Comparison of ENCODE assay signal across 16 cellular contexts in the genomic region with DNA sequence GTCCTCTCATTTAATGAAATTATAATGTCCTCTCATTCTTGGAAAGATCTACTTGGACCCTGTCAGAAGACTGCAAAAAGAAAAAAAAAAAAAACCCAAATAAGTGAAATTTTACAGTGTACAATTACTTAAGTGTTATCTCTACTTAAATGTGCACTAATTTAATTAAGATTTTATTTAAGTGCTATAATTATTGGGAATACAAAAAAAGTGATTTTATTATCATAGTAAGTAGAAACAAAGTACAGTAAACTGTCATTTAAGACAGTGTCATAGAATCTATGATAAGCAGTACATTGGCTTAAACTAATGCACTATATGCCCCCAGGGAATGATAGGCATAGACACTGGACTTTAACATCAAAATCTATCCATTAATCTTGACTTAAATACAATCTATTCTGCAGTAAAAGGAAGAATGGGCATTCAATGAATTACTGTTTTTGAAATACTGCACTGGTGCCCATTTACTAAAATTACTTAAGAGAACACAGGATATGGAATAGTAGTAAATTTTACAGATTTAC. TPM values are rescaled to one million over a fixed set of nuclear protein-coding genes. Genes with fewer than 3 reads are reported as not detected.
DNase-seq lines count a peak whose midpoint lies in the region; ATAC-seq, FAIRE-seq and TF ChIP-seq lines count a peak whose summit lies in the region.
"Had no signal": no experiment of that assay in that cellular context is flagged by ENCODE, and none has a peak within 500 bp of the region (broad histone marks: within the 10 kb centered on the region; RNA-seq: fewer than 3 reads in every experiment).

No MANE protein-coding gene starts in this region.

- H3K36me3 ChIP-seq in Karpas-422 (ENCODE audit: insufficient read depth, low read length), result no peaks in the 10 kb centered on the region
- H3K36me3 ChIP-seq in SK-N-SH (replicated peaks in 1 of 2; ENCODE audit: control insufficient read depth in 1 of 2, insufficient read depth in 2 of 2, low read length in 1 of 2), result no peaks in the 10 kb centered on the region
- no peaks in the 10 kb centered on the region for H3K36me3 ChIP-seq in kidney (ENCODE audit: control insufficient read depth in 1 of 2, insufficient read depth in 2 of 2, low read length in 2 of 2)
- H3K36me3 ChIP-seq: BLaER1, HAP-1 had no signal

- peaks cover 6% of the 10 kb centered on the region for H3F3A ChIP-seq in SK-N-SH (replicated peaks; ENCODE audit: insufficient read depth)

- 0 out of 2 replicates have a peak, but pooled peaks have one; percentile 25 for TF ChIP-seq RAD21 in SK-N-SH (IDR thresholded peaks at IDR 0.05; ENCODE audit: low read length)

- H3K79me2 ChIP-seq in Karpas-422 (ENCODE audit: low read length), result no peaks in the 10 kb centered on the region
- H3K79me2 ChIP-seq in SK-N-SH (ENCODE audit: insufficient read depth), result no peaks in the 10 kb centered on the region

- peaks cover 31% of the 10 kb centered on the region for H3K4me1 ChIP-seq in Karpas-422 (ENCODE audit: low read length)
- peaks cover 0 to 26% of the 10 kb centered on the region in 2 experiments; a peak in 3 of 4 replicates for H3K4me1 ChIP-seq in SK-N-SH (ENCODE audit: control insufficient read depth in 1 of 2, insufficient read depth in 2 of 2, low read depth in 1 of 2, low read length in 1 of 2)
- H3K4me1 ChIP-seq in kidney (ENCODE audit: control insufficient read depth in 1 of 2, insufficient read depth in 1 of 2, low read depth in 1 of 2, low read length in 2 of 2), result no peaks in the 10 kb centered on the region
- H3K4me1 ChIP-seq: BLaER1, Caco-2 had no signal

- H2AFZ ChIP-seq in Karpas-422 (ENCODE audit: low read length) (no peak overlapping the region), SK-N-SH (ENCODE audit: low read depth) (no peak overlapping the region)

- FAIRE-seq in kidney (lab: Jason Lieb, UNC), result peak; percentile 25
- FAIRE-seq: H1 had no signal

- H3K9me3 ChIP-seq in Karpas-422 (ENCODE audit: low read length) (no peaks in the 10 kb centered on the region), SK-N-SH (no peaks in the 10 kb centered on the region), kidney (ENCODE audit: control insufficient read depth in 1 of 2, low read length in 2 of 2) (no peaks in the 10 kb centered on the region)
- H3K9me3 ChIP-seq: BLaER1, Caco-2, HAP-1 had no signal

- ATAC-seq in GM18858 (IDR thresholded peaks at IDR 0.05; ENCODE audit: unreplicated experiment), result no peak
- no peak for ATAC-seq in GM21447 (IDR thresholded peaks at IDR 0.05; ENCODE audit: unreplicated experiment)

- H3K4me2 ChIP-seq in Karpas-422 (ENCODE audit: low read depth, low read length, poor library complexity, severe bottlenecking) (peak overlapping the region; percentile 50), SK-N-SH (no peak overlapping the region)
- H3K4me2 ChIP-seq: BLaER1 had no signal

- peak overlapping the region; percentile 49; the same call in 1 of the 2 replicates for H3K27ac ChIP-seq in Karpas-422 (ENCODE audit: low read length)
- H3K27ac ChIP-seq in SK-N-SH (ENCODE audit: low read depth in 2 of 2, low read length in 1 of 2), result peak overlapping the region in 1 of 2 experiments; percentile 98; a peak in 2 of 4 replicates
- no peak overlapping the region for H3K27ac ChIP-seq in kidney (ENCODE audit: low read depth in 2 of 2, low read length in 2 of 2)
- H3K27ac ChIP-seq: 22Rv1, BLaER1 had no signal

- TF ChIP-seq CTCF in SK-N-SH (IDR thresholded peaks at IDR 0.05) (no peak), kidney (IDR thresholded peaks at IDR 0.05; ENCODE audit: borderline replicate concordance, extremely low read depth, insufficient read depth) (no peak)

- DNase-seq in NCI-H1092 treated with DMSO at 0.1 percent for 48 hours (lab: John Stamatoyannopoulos, UW), result peak; percentile 4
- no peak for DNase-seq in NCI-H1092 (lab: John Stamatoyannopoulos, UW)
- DNase-seq in Karpas-422, result no peak
- peak; percentile 57 for DNase-seq in SK-N-SH
- DNase-seq in kidney, result no peak
- DNase-seq in activated CD4-positive, alpha-beta T cell treated with anti-CD3 and anti-CD28 coated beads, Interleukin-2, amount 50 U/mL, for 1 hour, result no peak
- DNase-seq: Caco-2; CD8-positive, alpha-beta memory T cell; GF-D8 had no signal

- CTCF ChIA-PET in SK-N-SH (lab: Yijun Ruan, JAX), result interaction anchor here (0.5 to 1.5 kb wide), 3 partner anchors 8 to 130 kb away, joined by 3 to 5 read pairs (median 4); no protein-coding TSS in a partner anchor

- no peaks in the 10 kb centered on the region for H3K9me2 ChIP-seq in Karpas-422 (replicated peaks; ENCODE audit: insufficient read depth, low read length)
- H3K9me2 ChIP-seq in SK-N-SH, result no peaks in the 10 kb centered on the region

- POLR2A ChIA-PET in SK-N-SH (lab: Yijun Ruan, JAX), result interaction anchor here (0.6 to 2.2 kb wide), 6 partner anchors 15 to 682 kb away, joined by 3 to 37 read pairs (median 6); a partner anchor contains a TSS

- H3K9ac ChIP-seq in Karpas-422 (ENCODE audit: low read length), result no peak overlapping the region
- H3K9ac ChIP-seq in SK-N-SH, result no peak overlapping the region
- H3K9ac ChIP-seq in kidney (ENCODE audit: low read length in 2 of 2), result no peak overlapping the region
- H3K9ac ChIP-seq: BLaER1 had no signal

- H3K4me3 ChIP-seq in Karpas-422 (ENCODE audit: low read length) (no peak overlapping the region), SK-N-SH (ENCODE audit: low read depth in 2 of 2, low read length in 1 of 2) (no peak overlapping the region), kidney (ENCODE audit: low read length in 2 of 2) (no peak overlapping the region)
- H3K4me3 ChIP-seq: BLaER1, HAP-1 had no signal

- no peaks in the 10 kb centered on the region for H4K20me1 ChIP-seq in Karpas-422 (ENCODE audit: insufficient read depth, low read depth, low read length)
- H4K20me1 ChIP-seq in SK-N-SH (ENCODE audit: insufficient read depth), result no peaks in the 10 kb centered on the region
- H4K20me1 ChIP-seq: BLaER1 had no signal

- H3K27me3 ChIP-seq in Karpas-422 (ENCODE audit: low read length) (no peaks in the 10 kb centered on the region), SK-N-SH (ENCODE audit: insufficient read depth) (no peaks in the 10 kb centered on the region)
- H3K27me3 ChIP-seq: BLaER1 had no signal

- intact Hi-C loops in kidney (cut with DNase I), result no loop called here

- peak; percentile 17 to 99; a peak in 2 of 4 replicates for TF ChIP-seq EP300 in SK-N-SH (IDR thresholded peaks at IDR 0.05; ENCODE audit: borderline replicate concordance in 1 of 2, low read depth in 1 of 2, low read length in 1 of 2)

TF ChIP-seq in SK-N-SH, 30 proteins besides CTCF, POLR2A, EP300 and RAD21 (continues in another document):
- TF ChIP-seq, protein P1, sequence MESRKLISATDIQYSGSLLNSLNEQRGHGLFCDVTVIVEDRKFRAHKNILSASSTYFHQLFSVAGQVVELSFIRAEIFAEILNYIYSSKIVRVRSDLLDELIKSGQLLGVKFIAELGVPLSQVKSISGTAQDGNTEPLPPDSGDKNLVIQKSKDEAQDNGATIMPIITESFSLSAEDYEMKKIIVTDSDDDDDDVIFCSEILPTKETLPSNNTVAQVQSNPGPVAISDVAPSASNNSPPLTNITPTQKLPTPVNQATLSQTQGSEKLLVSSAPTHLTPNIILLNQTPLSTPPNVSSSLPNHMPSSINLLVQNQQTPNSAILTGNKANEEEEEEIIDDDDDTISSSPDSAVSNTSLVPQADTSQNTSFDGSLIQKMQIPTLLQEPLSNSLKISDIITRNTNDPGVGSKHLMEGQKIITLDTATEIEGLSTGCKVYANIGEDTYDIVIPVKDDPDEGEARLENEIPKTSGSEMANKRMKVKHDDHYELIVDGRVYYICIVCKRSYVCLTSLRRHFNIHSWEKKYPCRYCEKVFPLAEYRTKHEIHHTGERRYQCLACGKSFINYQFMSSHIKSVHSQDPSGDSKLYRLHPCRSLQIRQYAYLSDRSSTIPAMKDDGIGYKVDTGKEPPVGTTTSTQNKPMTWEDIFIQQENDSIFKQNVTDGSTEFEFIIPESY (IDR thresholded peaks at IDR 0.05; ENCODE audit: borderline replicate concordance, low read depth), result no peak
- TF ChIP-seq MEF2A (IDR thresholded peaks at IDR 0.05; ENCODE audit: borderline replicate concordance, low read depth) (no peak), TEAD4 (IDR thresholded peaks at IDR 0.05; ENCODE audit: borderline replicate concordance, insufficient read depth) (peak; percentile 86), YY1 (IDR thresholded peaks at IDR 0.05; ENCODE audit: low read depth) (no peak), CHD2 (IDR thresholded peaks at IDR 0.05; ENCODE audit: low read length, partially characterized antibody) (peak; percentile 72), RFX5 (IDR thresholded peaks at IDR 0.05; ENCODE audit: low read length) (no peak), NRF1 (IDR thresholded peaks at IDR 0.05; ENCODE audit: low read depth, low read length) (no peak), TAF1 (IDR thresholded peaks at IDR 0.05; ENCODE audit: borderline replicate concordance, low read depth, low read length) (no peak), FOXM1 (IDR thresholded peaks at IDR 0.05; ENCODE audit: low read depth) (no peak), SMC3 (IDR thresholded peaks at IDR 0.05; ENCODE audit: low read depth, low read length) (no peak), SIN3A (IDR thresholded peaks at IDR 0.05; ENCODE audit: borderline replicate concordance, low read depth, low read length) (no peak), GATA2 (CRISPR knock-in tag; IDR thresholded peaks at IDR 0.05) (peak; percentile 96), MXI1 (IDR thresholded peaks at IDR 0.05; ENCODE audit: low read depth, low read length) (peak; percentile 56; the same call in 1 of the 2 replicates), TCF12 (IDR thresholded peaks at IDR 0.05) (peak; percentile 47), ELF1 (IDR thresholded peaks at IDR 0.05) (no peak), FOSL2 (IDR thresholded peaks at IDR 0.05; ENCODE audit: borderline replicate concordance, low read depth) (no peak), RCOR1 (IDR thresholded peaks at IDR 0.05; ENCODE audit: low read length) (peak; percentile 79), GABPA (IDR thresholded peaks at IDR 0.05; ENCODE audit: low read depth) (no peak)
- TF ChIP-seq, protein P2, sequence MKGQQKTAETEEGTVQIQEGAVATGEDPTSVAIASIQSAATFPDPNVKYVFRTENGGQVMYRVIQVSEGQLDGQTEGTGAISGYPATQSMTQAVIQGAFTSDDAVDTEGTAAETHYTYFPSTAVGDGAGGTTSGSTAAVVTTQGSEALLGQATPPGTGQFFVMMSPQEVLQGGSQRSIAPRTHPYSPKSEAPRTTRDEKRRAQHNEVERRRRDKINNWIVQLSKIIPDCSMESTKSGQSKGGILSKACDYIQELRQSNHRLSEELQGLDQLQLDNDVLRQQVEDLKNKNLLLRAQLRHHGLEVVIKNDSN (IDR thresholded peaks at IDR 0.05; ENCODE audit: borderline replicate concordance, low read depth), result no peak

RNA-seq across cellular contexts. Expression of a gene that starts 23.3 kb away (rescaled TPM):
- total RNA-seq in Karpas-422 (2014; rRNA removed; shearing (Covaris generic); ENCODE audit: low replicate concordance), result 0.22 and 0.32 TPM in 2 replicates
- 0.15 and 0.67 TPM in 2 replicates for polyA plus RNA-seq in SK-N-SH (2012; rRNA removed)
- polyA plus RNA-seq in SK-N-SH (2012; cell fraction: cytosol; rRNA removed), result 0.57 and 0.81 TPM in 2 replicates
- 0.41 and 0.69 TPM in 2 replicates for polyA plus RNA-seq in SK-N-SH (2012; cell fraction: nucleus; rRNA removed)
- not detected for total RNA-seq in kidney
- polyA plus RNA-seq in kidney (ENCODE audit: insufficient read depth, low read depth, low replicate concordance), result not detected
- total RNA-seq: A673, Caco-2, H1 had no signal
- polyA plus RNA-seq: CD8-positive, alpha-beta memory T cell; H1 had no signal

Comparison
In these comparisons a context has a peak if more than half of its experiments do, and no peak if none do; other contexts are left out.
1. DNase-seq: peak in NCI-H1092 treated with DMSO at 0.1 percent for 48 hours (single experiment) and SK-N-SH (single experiment); none in NCI-H1092 (single experiment), Karpas-422 (single experiment), kidney (single experiment) and activated CD4-positive, alpha-beta T cell treated with anti-CD3 and anti-CD28 coated beads, Interleukin-2, amount 50 U/mL, for 1 hour (single experiment).